9 cellular contexts compared by ENCODE assay signal in the genomic region with DNA sequence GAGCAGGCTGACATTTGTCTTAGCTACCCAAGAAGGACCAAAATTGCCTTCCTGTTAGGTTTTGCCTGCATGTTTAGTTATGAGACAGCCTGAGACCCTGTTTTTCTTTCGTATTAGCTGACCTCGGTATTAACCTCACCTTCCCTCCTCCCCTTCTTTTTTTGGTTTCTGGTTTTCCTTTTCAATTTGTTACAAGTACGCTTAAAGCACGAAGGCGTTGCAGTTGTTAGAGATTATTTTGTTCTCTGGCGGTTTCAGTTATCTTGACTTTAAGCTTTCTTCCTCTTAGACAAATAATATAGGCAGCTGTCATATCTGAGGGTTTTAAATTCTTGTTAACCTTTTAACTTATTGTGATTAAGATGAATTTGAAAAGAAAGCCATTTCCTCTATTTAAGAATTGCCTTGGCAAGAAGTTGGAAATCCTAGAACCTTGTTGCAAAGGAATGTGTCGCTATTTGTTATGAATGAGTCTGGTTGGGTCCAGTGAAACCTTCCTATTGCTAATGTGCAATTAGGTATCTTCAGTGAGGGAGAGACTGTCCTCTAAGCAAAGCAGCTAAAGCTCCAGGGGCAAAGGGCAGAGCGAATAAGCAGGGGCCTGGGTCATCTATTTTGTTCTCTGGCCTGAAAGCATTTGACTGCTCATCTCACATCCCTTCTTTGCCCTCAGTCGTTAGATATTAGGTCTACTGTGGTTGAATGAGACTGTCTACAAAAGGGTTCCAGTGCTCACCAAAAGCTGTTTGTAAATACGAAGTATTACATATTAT. TPM values are rescaled to one million over a fixed set of nuclear protein-coding genes. Genes with fewer than 3 reads are reported as not detected.
DNase-seq lines count a peak whose midpoint lies in the region; ATAC-seq and TF ChIP-seq lines count a peak whose summit lies in the region.
"Had no signal": no experiment of that assay in that cellular context is flagged by ENCODE, and none has a peak within 500 bp of the region (broad histone marks: within the 10 kb centered on the region; RNA-seq: fewer than 3 reads in every experiment).

No MANE protein-coding gene starts in this region.

- WGBS in mesendoderm (ENCODE audit: extremely low coverage, insufficient coverage, low lambda C conversion rate), result no CpG with 5 or more reads among the region's 10 CpGs

- H3K4me3 Mint-ChIP-seq in Calu3 (ENCODE audit: low read depth, unreplicated experiment), result no peak overlapping the region

- H3K27me3 ChIP-seq in GM06990 (replicated peaks; ENCODE audit: control insufficient read depth, insufficient read depth, low read length) (no peaks in the 10 kb centered on the region), mesendoderm (ENCODE audit: insufficient read depth, low read length, poor library complexity) (no peaks in the 10 kb centered on the region)

- H3K4me3 ChIP-seq in GM06990 (replicated peaks; ENCODE audit: low read depth, low read length) (peak overlapping the region; percentile 43), OCI-LY7 (ENCODE audit: low read depth, low read length, poor library complexity, severe bottlenecking) (peak overlapping the region; percentile 50), mesendoderm (ENCODE audit: low read length) (no peak overlapping the region)
- H3K4me3 ChIP-seq: SK-N-MC had no signal

- DNase-seq in GM06990 (ENCODE audit: extremely low read depth, insufficient read length) (no peak), OCI-LY7 (ENCODE audit: low spot score) (peak; percentile 48), mesendoderm (no peak), NCI-H524 treated with DMSO at 0.1 percent for 48 hours (lab: John Stamatoyannopoulos, UW) (no peak), Calu3 (no peak)

- POLR2A ChIA-PET in OCI-LY7 (lab: Charles Lee), result interaction anchor here (0.6 to 4.0 kb wide), 14 partner anchors 8 to 239 kb away, joined by 3 to 48 read pairs (median 4); no protein-coding TSS in a partner anchor

- H2BK5ac ChIP-seq in mesendoderm (ENCODE audit: low read length), result no peak overlapping the region

- peaks cover 3% of the 10 kb centered on the region for H3K79me1 ChIP-seq in mesendoderm (ENCODE audit: low read length)

- no peaks in the 10 kb centered on the region for H4K20me1 ChIP-seq in OCI-LY7 (ENCODE audit: insufficient read depth, low read length)

- no peak overlapping the region for H2BK120ac ChIP-seq in mesendoderm (ENCODE audit: low read depth, low read length)

- peaks cover 53% of the 10 kb centered on the region for H3K4me1 Mint-ChIP-seq in Calu3 (ENCODE audit: low read depth, unreplicated experiment)

- H3K27ac ChIP-seq in OCI-LY7 (ENCODE audit: low read depth, low read length, poor library complexity, severe bottlenecking) (peak overlapping the region; percentile 53), mesendoderm (ENCODE audit: low read depth, low read length) (no peak overlapping the region)
- H3K27ac ChIP-seq: SK-N-MC had no signal

- peaks cover 16% of the 10 kb centered on the region; the same call in 1 of the 2 replicates for H3K79me2 ChIP-seq in OCI-LY7 (ENCODE audit: insufficient read depth, low read depth, low read length)
- peaks cover 4% of the 10 kb centered on the region for H3K79me2 ChIP-seq in mesendoderm (ENCODE audit: control insufficient read depth, insufficient read depth, low read length)

- intact Hi-C loops in OCI-LY7 (cut with micrococcal nuclease; ENCODE audit: unreplicated experiment), result no loop called here
- intact Hi-C loops in Calu3 (cut with micrococcal nuclease; ENCODE audit: unreplicated experiment), result loop anchor here (5.0 to 10.0 kb wide), 2 partner anchors 34 to 69 kb away; no protein-coding TSS in a partner anchor

- no peak overlapping the region for H3K27ac Mint-ChIP-seq in Calu3 (ENCODE audit: unreplicated experiment)

- no TSS peak for BruUV-seq in OCI-LY7 (replicated peaks; lab: Mats Ljungman, UMichigan)
- BruUV-seq in Calu3 (replicated peaks; lab: Mats Ljungman, UMichigan), result no TSS peak

- no peak overlapping the region for H3K18ac ChIP-seq in mesendoderm (ENCODE audit: low read length)

- H3K23ac ChIP-seq in mesendoderm (ENCODE audit: low read length), result no peak overlapping the region

- CTCF ChIA-PET in OCI-LY7 (lab: Charles Lee; ENCODE audit: unreplicated experiment) (interaction anchor here (0.6 to 1.5 kb wide), 3 partner anchors 11 to 71 kb away, joined by 3 to 4 read pairs (median 4); no protein-coding TSS in a partner anchor), Calu3 (lab: Charles Lee) (interaction anchor here (0.7 kb wide), 2 partner anchors 15 to 63 kb away, joined by 3 to 4 read pairs; a partner anchor contains a TSS)

- H3K9ac ChIP-seq in mesendoderm (ENCODE audit: low read length), result no peak overlapping the region

- H3K56ac ChIP-seq in mesendoderm (ENCODE audit: low read length), result peak overlapping the region; percentile 44

- H3K36me3 ChIP-seq in GM06990 (ENCODE audit: control insufficient read depth, insufficient read depth, low read length) (no peaks in the 10 kb centered on the region), OCI-LY7 (ENCODE audit: insufficient read depth, low read length) (no peaks in the 10 kb centered on the region), mesendoderm (ENCODE audit: control insufficient read depth, insufficient read depth, low read length) (no peaks in the 10 kb centered on the region)

- H4K8ac ChIP-seq in mesendoderm (ENCODE audit: low read depth, low read length), result no peak overlapping the region

- TF ChIP-seq CTCF in GM06990 (IDR thresholded peaks at IDR 0.05; ENCODE audit: insufficient read depth, low read length, poor library complexity, severe bottlenecking) (no peak), OCI-LY7 (conservative IDR thresholded peaks at IDR 0.05; ENCODE audit: low read length) (no peak), Calu3 (IDR thresholded peaks at IDR 0.05; ENCODE audit: unreplicated experiment) (no peak)

- H2BK15ac ChIP-seq in mesendoderm (replicated peaks; ENCODE audit: low read depth), result no peak overlapping the region

- H2AK5ac ChIP-seq in mesendoderm (ENCODE audit: low read length), result no peak overlapping the region

- H3K4me1 ChIP-seq in OCI-LY7 (ENCODE audit: insufficient read depth, low read length, poor library complexity, severe bottlenecking) (peaks cover 79% of the 10 kb centered on the region), mesendoderm (ENCODE audit: control insufficient read depth, low read depth, low read length) (peaks cover 23% of the 10 kb centered on the region)

- ATAC-seq in GM21528 (IDR thresholded peaks at IDR 0.05; ENCODE audit: low FRiP score, unreplicated experiment), result peak; percentile 53
- no peak for ATAC-seq in GM21360 (IDR thresholded peaks at IDR 0.05; ENCODE audit: unreplicated experiment)
- no peak for ATAC-seq in HG03457 (IDR thresholded peaks at IDR 0.05; ENCODE audit: unreplicated experiment)

- no peaks in the 10 kb centered on the region for H3K9me3 ChIP-seq in OCI-LY7 (ENCODE audit: low read length)

- no peaks in the 10 kb centered on the region for H3K9me3 Mint-ChIP-seq in Calu3 (ENCODE audit: low read depth, unreplicated experiment)

- H3K4ac ChIP-seq in mesendoderm (ENCODE audit: low read depth, low read length), result no peak overlapping the region

- no peaks in the 10 kb centered on the region for H3K36me3 Mint-ChIP-seq in Calu3 (ENCODE audit: insufficient read depth, unreplicated experiment)

- peak overlapping the region; percentile 61 for H3K4me2 ChIP-seq in OCI-LY7 (ENCODE audit: low read length)
- no peak overlapping the region for H3K4me2 ChIP-seq in mesendoderm (ENCODE audit: low read length)

- no peaks in the 10 kb centered on the region for H3K27me3 Mint-ChIP-seq in Calu3 (ENCODE audit: unreplicated experiment)

- H2AFZ ChIP-seq in OCI-LY7 (ENCODE audit: low read length), result peak overlapping the region; percentile 22; the same call in 1 of the 2 replicates

- no peaks in the 10 kb centered on the region for H3K9me2 ChIP-seq in OCI-LY7 (ENCODE audit: insufficient read depth, low read length)

- H4K5ac ChIP-seq in mesendoderm (ENCODE audit: low read length), result no peak overlapping the region

RNA-seq across cellular contexts. Expression of a gene that starts 45.8 kb away (rescaled TPM):
- total RNA-seq in OCI-LY7 (2014; rRNA removed; shearing (Covaris generic)), result 21.2 and 23.7 TPM in 2 replicates
- total RNA-seq in OCI-LY7 (2022), result 50.5 and 52.5 TPM in 2 replicates
- 20.2 TPM for polyA plus RNA-seq in mesendoderm (2013, experiment 1 of 2)
- polyA plus RNA-seq in mesendoderm (2013, experiment 2 of 2), result 20.8 TPM
- total RNA-seq in Calu3 (2022), result 44.7 and 47.9 TPM in 2 replicates
